Comparison of ENCODE assay signal across 10 cellular contexts in the genomic region with DNA sequence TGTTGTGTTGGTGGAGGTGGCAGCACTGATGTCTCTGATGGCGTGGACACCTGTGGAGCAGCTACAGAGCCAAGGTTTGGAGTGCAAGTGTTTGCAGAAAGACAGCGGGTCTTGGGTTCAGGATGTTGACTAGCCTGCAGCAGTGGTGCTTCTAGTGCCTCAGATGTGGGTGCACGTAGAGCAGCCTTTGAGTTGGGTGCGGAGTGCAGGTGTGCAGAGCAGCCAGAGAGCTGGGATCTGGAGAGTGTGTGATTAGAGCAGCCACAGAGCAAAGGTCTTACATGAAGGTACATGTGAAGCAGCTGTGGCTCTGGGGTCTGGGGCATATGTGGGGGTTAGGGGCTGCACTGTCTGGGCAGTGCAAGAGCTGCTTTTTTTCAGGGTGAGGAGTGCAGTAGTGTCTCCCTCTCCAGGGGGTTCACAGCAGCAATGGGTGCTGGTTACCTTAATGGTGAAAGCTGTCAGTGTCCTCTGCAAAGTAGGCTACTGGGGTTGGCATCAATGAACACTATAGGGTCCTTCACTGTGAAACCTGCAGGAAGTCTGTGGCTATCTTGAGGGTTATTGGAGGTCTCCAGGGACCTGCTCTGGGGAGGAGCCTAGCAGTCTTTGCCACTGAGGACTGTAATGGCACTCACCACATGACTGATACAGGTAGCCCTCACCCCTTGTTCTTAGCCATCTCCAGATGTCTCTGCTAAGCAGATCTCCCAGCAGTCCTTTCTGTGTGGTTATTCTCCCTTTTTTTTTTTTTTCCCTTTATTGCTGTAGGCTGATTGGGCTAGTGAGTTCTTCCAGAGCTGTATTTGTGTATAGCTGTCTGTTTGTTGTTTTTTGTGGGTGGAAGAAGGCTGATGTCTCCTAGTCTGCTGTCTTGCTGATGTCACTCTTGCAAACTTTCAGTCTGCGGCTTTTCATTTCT. TPM values are rescaled to one million over a fixed set of nuclear protein-coding genes. Genes with fewer than 3 reads are reported as not detected.
DNase-seq lines count a peak whose midpoint lies in the region; ATAC-seq and TF ChIP-seq lines count a peak whose summit lies in the region.
"Had no signal": no experiment of that assay in that cellular context is flagged by ENCODE, and none has a peak within 500 bp of the region (broad histone marks: within the 10 kb centered on the region; RNA-seq: fewer than 3 reads in every experiment).

No MANE protein-coding gene starts in this region.

- no peaks in the 10 kb centered on the region for H3K79me1 ChIP-seq in trophoblast cell (ENCODE audit: low read length)

- H2BK120ac ChIP-seq in trophoblast cell (ENCODE audit: insufficient read depth, low read length, poor library complexity), result no peak overlapping the region

- no peak overlapping the region for H4K8ac ChIP-seq in trophoblast cell (ENCODE audit: low read depth, low read length)

- H3K14ac ChIP-seq in trophoblast cell (ENCODE audit: low read length), result no peak overlapping the region

- no peak overlapping the region for H3K23ac ChIP-seq in trophoblast cell (ENCODE audit: low read length)

- no peaks in the 10 kb centered on the region for H3K27me3 Mint-ChIP-seq in activated CD4-positive, alpha-beta T cell treated with anti-CD3 and anti-CD28 coated beads for 36 hours
- no peaks in the 10 kb centered on the region for H3K27me3 Mint-ChIP-seq in activated CD4-positive, alpha-beta memory T cell treated with anti-CD3 and anti-CD28 coated beads for 36 hours
- no peaks in the 10 kb centered on the region for H3K27me3 Mint-ChIP-seq in neural progenitor cell (ENCODE audit: insufficient read depth, low read depth)

- POLR2A ChIA-PET in activated CD4-positive, alpha-beta T cell treated with anti-CD3 and anti-CD28 coated beads for 36 hours (lab: Charles Lee), result no interaction called here
- POLR2A ChIA-PET in activated CD4-positive, alpha-beta memory T cell treated with anti-CD3 and anti-CD28 coated beads for 36 hours (lab: Charles Lee), result no interaction called here

- no peak overlapping the region for H2BK12ac ChIP-seq in trophoblast cell (ENCODE audit: low read length)

- DNase-seq in activated CD4-positive, alpha-beta T cell treated with anti-CD3 and anti-CD28 coated beads for 36 hours, result peak; percentile 33
- no peak for DNase-seq in activated CD4-positive, alpha-beta T cell treated with anti-CD3 and anti-CD28 coated beads for 48 hours
- peak; percentile 26 for DNase-seq in activated CD4-positive, alpha-beta memory T cell treated with anti-CD3 and anti-CD28 coated beads for 36 hours
- no peak for DNase-seq in neural progenitor cell (ENCODE audit: low spot score)
- no peak for DNase-seq in NCI-H524 treated with DMSO at 0.1 percent for 48 hours (lab: John Stamatoyannopoulos, UW)
- no peak for DNase-seq in posterior vena cava (ENCODE audit: low spot score)
- DNase-seq in trophoblast cell, result no peak

- peaks cover 3% of the 10 kb centered on the region for H4K20me1 ChIP-seq in neural progenitor cell (ENCODE audit: low read depth)

- H3K9me3 ChIP-seq in neural progenitor cell (ENCODE audit: low read depth) (no peaks in the 10 kb centered on the region), trophoblast cell (ENCODE audit: insufficient read depth, low read depth, low read length) (no peaks in the 10 kb centered on the region)
- H3K9me3 ChIP-seq: ascending aorta had no signal

- no peak for TF ChIP-seq CTCF in neural progenitor cell (IDR thresholded peaks at IDR 0.05)

- no peaks in the 10 kb centered on the region for H3F3A ChIP-seq in neural progenitor cell (ENCODE audit: low read depth)

- H3K27ac ChIP-seq in neural progenitor cell (no peak overlapping the region), trophoblast cell (ENCODE audit: low read depth, low read length) (no peak overlapping the region)
- H3K27ac ChIP-seq: A549, ascending aorta had no signal

- H3K4me1 Mint-ChIP-seq in activated CD4-positive, alpha-beta T cell treated with anti-CD3 and anti-CD28 coated beads for 36 hours, result peaks cover 42% of the 10 kb centered on the region
- peaks cover 49% of the 10 kb centered on the region for H3K4me1 Mint-ChIP-seq in activated CD4-positive, alpha-beta memory T cell treated with anti-CD3 and anti-CD28 coated beads for 36 hours (ENCODE audit: low read depth)
- no peaks in the 10 kb centered on the region for H3K4me1 Mint-ChIP-seq in neural progenitor cell

- CTCF ChIA-PET in activated CD4-positive, alpha-beta T cell treated with anti-CD3 and anti-CD28 coated beads for 36 hours (lab: Charles Lee), result interaction anchor here (0.7 to 4.9 kb wide), 5 partner anchors 12 to 85 kb away, joined by 3 to 34 read pairs (median 4); no protein-coding TSS in a partner anchor
- CTCF ChIA-PET in activated CD4-positive, alpha-beta memory T cell treated with anti-CD3 and anti-CD28 coated beads for 36 hours (lab: Charles Lee), result interaction anchor here (0.6 to 1.7 kb wide), 7 partner anchors 12 to 369 kb away, joined by 3 to 10 read pairs (median 3); no protein-coding TSS in a partner anchor

- peaks cover 77% of the 10 kb centered on the region for H3K36me3 Mint-ChIP-seq in activated CD4-positive, alpha-beta T cell treated with anti-CD3 and anti-CD28 coated beads for 36 hours (ENCODE audit: low read depth)
- H3K36me3 Mint-ChIP-seq in activated CD4-positive, alpha-beta memory T cell treated with anti-CD3 and anti-CD28 coated beads for 36 hours, result peaks cover 61% of the 10 kb centered on the region
- H3K36me3 Mint-ChIP-seq in neural progenitor cell, result peaks cover 65% of the 10 kb centered on the region

- H2AK5ac ChIP-seq in trophoblast cell (ENCODE audit: low read length), result no peak overlapping the region

- no peak overlapping the region for H4K12ac ChIP-seq in trophoblast cell (ENCODE audit: low read depth, low read length)

- intact Hi-C loops in activated CD4-positive, alpha-beta T cell treated with anti-CD3 and anti-CD28 coated beads for 36 hours (cut with DNase I, micrococcal nuclease), result loop anchor here in 1 of 2 experiments (2.0 kb wide), 1 partner anchor 13 kb away; no protein-coding TSS in a partner anchor
- intact Hi-C loops in activated CD4-positive, alpha-beta memory T cell treated with anti-CD3 and anti-CD28 coated beads for 36 hours (cut with micrococcal nuclease), result no loop called here
- intact Hi-C loops in posterior vena cava (cut with DNase I), result no loop called here

- H3K4me3 ChIP-seq in neural progenitor cell, result no peak overlapping the region
- no peak overlapping the region for H3K4me3 ChIP-seq in trophoblast cell (ENCODE audit: low read depth, low read length)
- H3K4me3 ChIP-seq: A549, ascending aorta had no signal

- no peak overlapping the region for H3K18ac ChIP-seq in trophoblast cell (ENCODE audit: low read length)

- peaks cover 12% of the 10 kb centered on the region for H3K9me3 Mint-ChIP-seq in activated CD4-positive, alpha-beta T cell treated with anti-CD3 and anti-CD28 coated beads for 36 hours (ENCODE audit: low read depth)
- H3K9me3 Mint-ChIP-seq in activated CD4-positive, alpha-beta memory T cell treated with anti-CD3 and anti-CD28 coated beads for 36 hours, result no peaks in the 10 kb centered on the region
- peaks cover 10% of the 10 kb centered on the region for H3K9me3 Mint-ChIP-seq in neural progenitor cell

- H3K79me2 ChIP-seq in neural progenitor cell (ENCODE audit: low read depth) (peaks cover 28% of the 10 kb centered on the region), trophoblast cell (ENCODE audit: control insufficient read depth, insufficient read depth, low read length, poor library complexity) (no peaks in the 10 kb centered on the region)

- H3K4ac ChIP-seq in trophoblast cell (ENCODE audit: low read depth, low read length), result no peak overlapping the region

- ATAC-seq in activated CD4-positive, alpha-beta T cell treated with anti-CD3 and anti-CD28 coated beads for 36 hours, result peak; percentile 86
- ATAC-seq in HG03066 (IDR thresholded peaks at IDR 0.05; ENCODE audit: low read depth, unreplicated experiment), result peak; percentile 84
- ATAC-seq: A549 had no signal

- H3K27me3 ChIP-seq in neural progenitor cell, result no peaks in the 10 kb centered on the region
- H3K27me3 ChIP-seq in trophoblast cell (ENCODE audit: insufficient read depth, low read length), result no peaks in the 10 kb centered on the region
- H3K27me3 ChIP-seq: ascending aorta had no signal

- H2BK5ac ChIP-seq in trophoblast cell (ENCODE audit: low read depth, low read length, poor library complexity), result no peak overlapping the region

- no peak overlapping the region for H4K91ac ChIP-seq in trophoblast cell (ENCODE audit: low read depth, low read length)

- no peak overlapping the region for H3K9ac ChIP-seq in neural progenitor cell
- no peak overlapping the region for H3K9ac ChIP-seq in trophoblast cell (ENCODE audit: low read length)

- no peak overlapping the region for H3K4me2 ChIP-seq in neural progenitor cell
- H3K4me2 ChIP-seq in trophoblast cell (ENCODE audit: low read length), result no peak overlapping the region
- H3K4me2 ChIP-seq: A549 had no signal

- H3K4me1 ChIP-seq in neural progenitor cell, result no peaks in the 10 kb centered on the region
- no peaks in the 10 kb centered on the region for H3K4me1 ChIP-seq in trophoblast cell (ENCODE audit: control insufficient read depth in 1 of 2, insufficient read depth in 2 of 2, low read length in 2 of 2)
- H3K4me1 ChIP-seq: A549, ascending aorta had no signal

- H3K4me3 Mint-ChIP-seq in activated CD4-positive, alpha-beta T cell treated with anti-CD3 and anti-CD28 coated beads for 36 hours, result no peak overlapping the region
- peak overlapping the region; percentile 10 for H3K4me3 Mint-ChIP-seq in activated CD4-positive, alpha-beta memory T cell treated with anti-CD3 and anti-CD28 coated beads for 36 hours
- H3K4me3 Mint-ChIP-seq in neural progenitor cell, result peak overlapping the region; percentile 3

- WGBS in trophoblast cell (ENCODE audit: extremely low coverage, insufficient coverage, insufficient read length), result no CpG with 5 or more reads among the region's 5 CpGs

- H2AFZ ChIP-seq in neural progenitor cell (replicated peaks) (no peak overlapping the region), trophoblast cell (ENCODE audit: insufficient read depth, low read length, poor library complexity) (no peak overlapping the region)

- peak overlapping the region; percentile 75 for H3K27ac Mint-ChIP-seq in activated CD4-positive, alpha-beta T cell treated with anti-CD3 and anti-CD28 coated beads for 36 hours
- H3K27ac Mint-ChIP-seq in activated CD4-positive, alpha-beta memory T cell treated with anti-CD3 and anti-CD28 coated beads for 36 hours, result peak overlapping the region; percentile 51
- peak overlapping the region; percentile 27 for H3K27ac Mint-ChIP-seq in neural progenitor cell

- H3K36me3 ChIP-seq in neural progenitor cell (peaks cover 16% of the 10 kb centered on the region), trophoblast cell (ENCODE audit: control insufficient read depth in 1 of 2, insufficient read depth in 2 of 2, low read length in 2 of 2) (peaks cover 21 to 25% of the 10 kb centered on the region in 2 experiments)

RNA-seq across cellular contexts. Expression of a gene that starts 14.3 kb away (rescaled TPM):
- total RNA-seq in activated CD4-positive, alpha-beta T cell treated with anti-CD3 and anti-CD28 coated beads for 36 hours, result 10 to 100 TPM; 33.0 to 48.8 TPM
- total RNA-seq in activated CD4-positive, alpha-beta memory T cell treated with anti-CD3 and anti-CD28 coated beads for 36 hours, result 10 to 100 TPM; 33.7 to 34.3 TPM
- total RNA-seq in neural progenitor cell (ENCODE audit: low replicate concordance), result 52.5 and 78.1 TPM in 2 replicates
- total RNA-seq in posterior vena cava, result 10 to 100 TPM; 36.5 to 44.9 TPM
- polyA plus RNA-seq in trophoblast cell (2013), result 38.6 and 39.2 TPM in 2 replicates

RNA-seq across cellular contexts. Expression of a gene that starts 44.1 kb away (rescaled TPM):
- 100 to 1,000 TPM in 1 of 2 experiments, 10 to 100 TPM in 1; 99.2 to 109 TPM for total RNA-seq in activated CD4-positive, alpha-beta T cell treated with anti-CD3 and anti-CD28 coated beads for 36 hours
- 100 to 1,000 TPM; 135 to 139 TPM for total RNA-seq in activated CD4-positive, alpha-beta memory T cell treated with anti-CD3 and anti-CD28 coated beads for 36 hours
- total RNA-seq in neural progenitor cell (ENCODE audit: low replicate concordance), result 0.09 TPM in 1 of 2 replicates, not detected in the other
- total RNA-seq in posterior vena cava, result 10 to 100 TPM; 11.4 to 37.0 TPM
- polyA plus RNA-seq in trophoblast cell (2013), result 0.21 and 0.23 TPM in 2 replicates

Comparison
In these comparisons a context has a peak if more than half of its experiments do, and no peak if none do; other contexts are left out.
1. DNase-seq: peak in activated CD4-positive, alpha-beta T cell treated with anti-CD3 and anti-CD28 coated beads for 36 hours (single experiment) and activated CD4-positive, alpha-beta memory T cell treated with anti-CD3 and anti-CD28 coated beads for 36 hours (single experiment); none in activated CD4-positive, alpha-beta T cell treated with anti-CD3 and anti-CD28 coated beads for 48 hours (single experiment), neural progenitor cell (single experiment), NCI-H524 treated with DMSO at 0.1 percent for 48 hours (single experiment), posterior vena cava (single experiment) and trophoblast cell (0 of 2).
2. RNA of a gene that starts 44.1 kb away (total RNA-seq): 135 to 139 TPM in activated CD4-positive, alpha-beta memory T cell treated with anti-CD3 and anti-CD28 coated beads for 36 hours, 99.2 to 109 TPM in activated CD4-positive, alpha-beta T cell treated with anti-CD3 and anti-CD28 coated beads for 36 hours and 11.4 to 37.0 TPM in posterior vena cava; 0.09 TPM in neural progenitor cell; every median in the first group is over 10 times any median in the second.
3. Peak in every context shown above with its lines, with median percentiles within 50 percentile points of each other: H3K27ac Mint-ChIP-seq.